ENCODE assay signal across 8 cellular contexts in the genomic region with DNA sequence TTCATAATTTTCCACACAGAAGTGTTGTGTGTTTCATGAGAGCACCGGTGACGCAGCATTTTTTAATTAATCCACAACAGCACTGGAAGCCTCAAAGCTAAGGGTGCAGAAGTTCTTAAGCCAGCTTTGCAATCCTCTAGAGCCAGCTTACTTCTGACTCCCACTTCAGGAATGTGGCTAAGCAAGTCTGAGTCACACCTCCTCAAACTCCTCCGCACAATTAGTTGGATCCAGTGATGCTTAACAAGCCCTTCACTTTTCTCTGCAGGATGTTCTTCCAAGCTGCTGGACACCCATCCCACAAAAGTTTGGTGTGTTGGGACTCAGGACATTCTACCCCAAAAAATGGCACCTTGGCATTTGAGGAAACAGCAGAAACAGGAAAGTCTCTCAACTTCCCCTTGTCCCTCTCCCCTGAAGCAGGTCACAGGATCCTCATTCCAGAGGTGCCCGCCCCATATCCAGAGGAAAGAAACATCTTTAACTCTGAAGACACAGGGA.
DNase-seq lines count a peak whose midpoint lies in the region; ATAC-seq lines count a peak whose summit lies in the region.

No MANE protein-coding gene starts in this region.

- H3K9ac ChIP-seq in neuronal stem cell (ENCODE audit: low read depth, low read length, poor library complexity): no peak overlapping the region

- H3K79me1 ChIP-seq in neuronal stem cell (ENCODE audit: low read depth, low read length): no peaks in the 10 kb centered on the region

- no peak for ATAC-seq in HG03196 (IDR thresholded peaks at IDR 0.05; ENCODE audit: unreplicated experiment)
- no peak for ATAC-seq in effector memory CD8-positive, alpha-beta T cell (replicated peaks)

- H3K4me2 ChIP-seq in neuronal stem cell (ENCODE audit: insufficient read depth, low read length, poor library complexity, severe bottlenecking): no peak overlapping the region

- H2BK15ac ChIP-seq in neuronal stem cell (ENCODE audit: low read length): no peak overlapping the region

- DNase-seq in D341Med (ENCODE audit: low spot score) (peak; percentile 51), NCI-H460 (ENCODE audit: extremely low read depth, low read depth) (peak; percentile 98), neuronal stem cell (ENCODE audit: low spot score) (peak; percentile 58), NCI-H1436 (lab: John Stamatoyannopoulos, UW) (no peak), NOMO-1 (lab: John Stamatoyannopoulos, UW; ENCODE audit: unreplicated experiment in 2 of 2) (no peak)
- no peak for DNase-seq in effector memory CD8-positive, alpha-beta T cell

- H3K18ac ChIP-seq in neuronal stem cell (ENCODE audit: low read length): no peak overlapping the region

- H3K4me3 Mint-ChIP-seq in effector memory CD8-positive, alpha-beta T cell: no peak overlapping the region

- H3K4me1 ChIP-seq in esophagus (ENCODE audit: control insufficient read depth in 2 of 2, insufficient read depth in 2 of 2, low read length in 1 of 2) (peaks cover 2 to 3% of the 10 kb centered on the region in 2 donors), neuronal stem cell (ENCODE audit: control insufficient read depth in 2 of 2, insufficient read depth in 1 of 2, low read depth in 1 of 2, low read length in 2 of 2) (peaks cover 11 to 15% of the 10 kb centered on the region in 2 donors)

- H3K4me3 ChIP-seq in esophagus (ENCODE audit: low read depth in 1 of 2, low read length in 2 of 2) (no peak overlapping the region), neuronal stem cell (ENCODE audit: low read length in 2 of 2) (no peak overlapping the region)

- no peak overlapping the region for H3K4ac ChIP-seq in neuronal stem cell (ENCODE audit: low read length)

- no peak overlapping the region for H4K8ac ChIP-seq in neuronal stem cell (ENCODE audit: low read depth, low read length)

- no peak overlapping the region for H2BK120ac ChIP-seq in neuronal stem cell (ENCODE audit: low read depth, low read length)

- no peak overlapping the region for H4K91ac ChIP-seq in neuronal stem cell (ENCODE audit: low read depth, low read length, poor library complexity)

- H3K36me3 Mint-ChIP-seq in effector memory CD8-positive, alpha-beta T cell (ENCODE audit: insufficient read depth): no peaks in the 10 kb centered on the region

- H3K4me1 Mint-ChIP-seq in effector memory CD8-positive, alpha-beta T cell (ENCODE audit: low read depth in 2 of 2): peaks cover 0 to 4% of the 10 kb centered on the region in 2 donors

- no peak overlapping the region for H2BK12ac ChIP-seq in neuronal stem cell (ENCODE audit: low read length)

- H3K27ac ChIP-seq in esophagus (ENCODE audit: low read depth in 2 of 2, low read length in 1 of 2) (peak overlapping the region; percentile 27 to 32), neuronal stem cell (replicated peaks; ENCODE audit: low read length) (peak overlapping the region; percentile 29)

- H2AFZ ChIP-seq in neuronal stem cell (ENCODE audit: low read length): peak overlapping the region; percentile 20

- H3K23ac ChIP-seq in neuronal stem cell (ENCODE audit: low read depth, low read length, poor library complexity): no peak overlapping the region

- H3K36me3 ChIP-seq in esophagus (ENCODE audit: control insufficient read depth in 2 of 2, insufficient read depth in 2 of 2, low read length in 1 of 2): no peaks in the 10 kb centered on the region
- no peaks in the 10 kb centered on the region for H3K36me3 ChIP-seq in neuronal stem cell (replicated peaks in 1 of 2; ENCODE audit: control insufficient read depth in 2 of 2, insufficient read depth in 2 of 2, low read length in 2 of 2)

- no peak overlapping the region for H2AK5ac ChIP-seq in neuronal stem cell (ENCODE audit: low read depth, low read length)

- no peak overlapping the region for H2BK5ac ChIP-seq in neuronal stem cell (ENCODE audit: low read length)

- 45% methylated on average over 4 of the region's 4 CpGs for WGBS in esophagus, 2 donors
- WGBS in neuronal stem cell (ENCODE audit: extremely low coverage in 2 of 2, insufficient read length in 2 of 2, insufficient replicate concordance in 1 of 2), 2 donors: no CpG with 5 or more reads among the region's 4 CpGs

- peaks cover 4 to 18% of the 10 kb centered on the region in 2 donors for H3K27me3 Mint-ChIP-seq in effector memory CD8-positive, alpha-beta T cell

- H3K9me3 ChIP-seq in esophagus (ENCODE audit: control insufficient read depth in 2 of 2, insufficient read depth in 1 of 2, low read depth in 1 of 2, low read length in 1 of 2): no peaks in the 10 kb centered on the region
- H3K9me3 ChIP-seq in neuronal stem cell (replicated peaks in 1 of 2; ENCODE audit: control insufficient read depth in 2 of 2, insufficient read depth in 1 of 2, low read depth in 1 of 2, low read length in 2 of 2): peaks cover 0 to 8% of the 10 kb centered on the region in 2 donors

- no peaks in the 10 kb centered on the region for H3K9me3 Mint-ChIP-seq in effector memory CD8-positive, alpha-beta T cell

- H3K27me3 ChIP-seq in esophagus (ENCODE audit: control insufficient read depth in 1 of 2, insufficient read depth in 2 of 2, low read length in 2 of 2) (no peaks in the 10 kb centered on the region), neuronal stem cell (ENCODE audit: control insufficient read depth in 3 of 3, insufficient read depth in 3 of 3, low read depth in 1 of 3, low read length in 3 of 3) (no peaks in the 10 kb centered on the region)

- H3K14ac ChIP-seq in neuronal stem cell (ENCODE audit: low read length): no peak overlapping the region

- H3K27ac Mint-ChIP-seq in effector memory CD8-positive, alpha-beta T cell: no peak overlapping the region

Comparison
In these comparisons a context has a peak if more than half of its experiments do, and no peak if none do; other contexts are left out.
1. DNase-seq: peak in D341Med (single experiment), NCI-H460 (single experiment) and neuronal stem cell (single experiment); none in NCI-H1436 (single experiment), NOMO-1 (0 of 2) and effector memory CD8-positive, alpha-beta T cell (0 of 3).